25 cellular contexts compared by ENCODE assay signal in genomic region chrX:44474410-44474809, GRCh38.
DNase-seq lines count a peak whose midpoint lies in the region; FAIRE-seq and TF ChIP-seq lines count a peak whose summit lies in the region.
"Had no signal": no experiment of that assay in that cellular context is flagged by ENCODE, and none has a peak within 500 bp of the region (broad histone marks: within the 10 kb centered on the region; RNA-seq: fewer than 3 reads in every experiment).

No MANE protein-coding gene starts in this region.

- no peaks in the 10 kb centered on the region for H3K27me3 ChIP-seq in astrocyte (ENCODE audit: insufficient read depth, low read length)
- H3K27me3 ChIP-seq in smooth muscle cell (ENCODE audit: low read depth), result no peaks in the 10 kb centered on the region
- H3K27me3 ChIP-seq in SJCRH30, result no peaks in the 10 kb centered on the region
- H3K27me3 ChIP-seq: BLaER1 treated with 17β-estradiol and CSF1 and Interleukin-3, amounts not matched to agents 10 nM and 100 nM; sigmoid colon; suprapubic skin had no signal

- no peak overlapping the region for H3K4me3 ChIP-seq in AG09309 (ENCODE audit: control insufficient read depth, low read depth, low read length)
- H3K4me3 ChIP-seq in astrocyte (ENCODE audit: insufficient read depth, low read depth, low read length), result no peak overlapping the region
- no peak overlapping the region for H3K4me3 ChIP-seq in fibroblast of the aortic adventitia (ENCODE audit: low read depth, low read length)
- no peak overlapping the region for H3K4me3 ChIP-seq in smooth muscle cell
- H3K4me3 ChIP-seq in SJCRH30, result no peak overlapping the region
- H3K4me3 ChIP-seq: BLaER1 treated with 17β-estradiol and CSF1 and Interleukin-3, amounts not matched to agents 10 nM and 100 nM; heart right ventricle; K562; left ventricle myocardium inferior; sigmoid colon; suprapubic skin had no signal

- H3K4me2 ChIP-seq in astrocyte (ENCODE audit: low read length) (no peak overlapping the region), smooth muscle cell (no peak overlapping the region)
- H3K4me2 ChIP-seq: BLaER1 treated with 17β-estradiol and CSF1 and Interleukin-3, amounts not matched to agents 10 nM and 100 nM had no signal

- H3K36me3 Mint-ChIP-seq in HFFc6 (ENCODE audit: low read depth) (no peaks in the 10 kb centered on the region), astrocyte (ENCODE audit: low read depth, unreplicated experiment) (no peaks in the 10 kb centered on the region)
- H3K36me3 Mint-ChIP-seq: activated naive CD4-positive, alpha-beta T cell treated with anti-CD3 and anti-CD28 coated beads, Interleukin-2, amount 50 U/mL, for 24 hours had no signal

- H3K9ac ChIP-seq in astrocyte (ENCODE audit: low read length), result no peak overlapping the region
- H3K9ac ChIP-seq in smooth muscle cell (ENCODE audit: low read depth), result no peak overlapping the region
- H3K9ac ChIP-seq: BLaER1 treated with 17β-estradiol and CSF1 and Interleukin-3, amounts not matched to agents 10 nM and 100 nM; parathyroid adenoma had no signal

- H3F3A ChIP-seq in smooth muscle cell (ENCODE audit: low read depth), result no peaks in the 10 kb centered on the region

- no peak overlapping the region for H3K27ac Mint-ChIP-seq in HFFc6
- H3K27ac Mint-ChIP-seq in astrocyte (ENCODE audit: unreplicated experiment), result no peak overlapping the region
- H3K27ac Mint-ChIP-seq: activated naive CD4-positive, alpha-beta T cell treated with anti-CD3 and anti-CD28 coated beads, Interleukin-2, amount 50 U/mL, for 24 hours; H9; T-helper 17 cell had no signal

- H3K27me3 Mint-ChIP-seq in HFFc6 (ENCODE audit: insufficient read depth) (peaks cover 3% of the 10 kb centered on the region; the same call in 1 of the 2 replicates), astrocyte (ENCODE audit: low read depth, unreplicated experiment) (no peaks in the 10 kb centered on the region)
- H3K27me3 Mint-ChIP-seq: activated naive CD4-positive, alpha-beta T cell treated with anti-CD3 and anti-CD28 coated beads, Interleukin-2, amount 50 U/mL, for 24 hours; T-helper 17 cell had no signal

- WGBS in smooth muscle cell (ENCODE audit: low lambda C conversion rate), result 80% methylated on average over 2 of the region's 2 CpGs

- H2AFZ ChIP-seq in astrocyte (ENCODE audit: low read depth, low read length) (no peak overlapping the region), smooth muscle cell (ENCODE audit: low read depth) (no peak overlapping the region)
- H2AFZ ChIP-seq: parathyroid adenoma had no signal

- H3K4me1 Mint-ChIP-seq in HFFc6 (ENCODE audit: low read depth) (no peaks in the 10 kb centered on the region), astrocyte (ENCODE audit: low read depth, unreplicated experiment) (no peaks in the 10 kb centered on the region)
- H3K4me1 Mint-ChIP-seq: activated naive CD4-positive, alpha-beta T cell treated with anti-CD3 and anti-CD28 coated beads, Interleukin-2, amount 50 U/mL, for 24 hours had no signal

- no peaks in the 10 kb centered on the region for H3K79me2 ChIP-seq in astrocyte (ENCODE audit: insufficient read depth, low read length)
- no peaks in the 10 kb centered on the region for H3K79me2 ChIP-seq in smooth muscle cell (ENCODE audit: low read depth)
- H3K79me2 ChIP-seq: parathyroid adenoma had no signal

- H3K36me3 ChIP-seq in astrocyte (ENCODE audit: insufficient read depth, low read length) (no peaks in the 10 kb centered on the region), smooth muscle cell (ENCODE audit: low read depth) (no peaks in the 10 kb centered on the region), SJCRH30 (no peaks in the 10 kb centered on the region)
- H3K36me3 ChIP-seq: BLaER1 treated with 17β-estradiol and CSF1 and Interleukin-3, amounts not matched to agents 10 nM and 100 nM; heart right ventricle; left ventricle myocardium inferior; sigmoid colon; suprapubic skin had no signal

- FAIRE-seq in astrocyte (lab: Jason Lieb, UNC), result peak; percentile 56
- FAIRE-seq in GM19239 (lab: Jason Lieb, UNC), result no peak
- FAIRE-seq: A204.1, GM18507, K562 had no signal

- H3K9me3 ChIP-seq in astrocyte (ENCODE audit: insufficient read depth, low read depth, low read length) (no peaks in the 10 kb centered on the region), smooth muscle cell (replicated peaks; ENCODE audit: low read depth) (no peaks in the 10 kb centered on the region), SJCRH30 (replicated peaks) (no peaks in the 10 kb centered on the region)
- H3K9me3 ChIP-seq: BLaER1 treated with 17β-estradiol and CSF1 and Interleukin-3, amounts not matched to agents 10 nM and 100 nM; heart right ventricle; left ventricle myocardium inferior; sigmoid colon; suprapubic skin had no signal

- H3K4me3 Mint-ChIP-seq in HFFc6 (no peak overlapping the region), astrocyte (ENCODE audit: unreplicated experiment) (no peak overlapping the region)
- H3K4me3 Mint-ChIP-seq: activated naive CD4-positive, alpha-beta T cell treated with anti-CD3 and anti-CD28 coated beads, Interleukin-2, amount 50 U/mL, for 24 hours; H9; T-helper 17 cell had no signal

- H3K4me1 ChIP-seq in astrocyte (ENCODE audit: insufficient read depth, low read length) (no peaks in the 10 kb centered on the region), smooth muscle cell (ENCODE audit: low read depth) (no peaks in the 10 kb centered on the region), SJCRH30 (no peaks in the 10 kb centered on the region)
- H3K4me1 ChIP-seq: heart right ventricle, left ventricle myocardium inferior, parathyroid adenoma, sigmoid colon, suprapubic skin had no signal

- DNase-seq in AG09309 (ENCODE audit: low read depth) (peak; percentile 46), HFFc6 (peak; percentile 19), astrocyte (ENCODE audit: low read depth) (peak; percentile 6), fibroblast of the aortic adventitia (ENCODE audit: low read depth) (peak; percentile 23), GM19239 (ENCODE audit: insufficient read length, low spot score) (no peak), smooth muscle cell (lab: John Stamatoyannopoulos, UW; ENCODE audit: unreplicated experiment) (no peak), hippocampal formation (lab: John Stamatoyannopoulos, UW) (no peak), SJCRH30 (no peak)
- DNase-seq: effector memory CD4-positive, alpha-beta T cell; H9; heart right ventricle; left ventricle myocardium inferior; midbrain; NCI-H1092; NCI-H510A treated with DMSO at 0.1 percent for 48 hours; NK-92 treated with Interleukin-12 subunit alpha and Interleukin-12 subunit beta, amount 100 ng/mL, for 24 hours; sigmoid colon; T-helper 17 cell had no signal

- H3K9me3 Mint-ChIP-seq in HFFc6 (no peaks in the 10 kb centered on the region), astrocyte (ENCODE audit: unreplicated experiment) (no peaks in the 10 kb centered on the region)
- H3K9me3 Mint-ChIP-seq: activated naive CD4-positive, alpha-beta T cell treated with anti-CD3 and anti-CD28 coated beads, Interleukin-2, amount 50 U/mL, for 24 hours had no signal

- no peak overlapping the region for H3K27ac ChIP-seq in astrocyte (ENCODE audit: low read depth, low read length)
- H3K27ac ChIP-seq in smooth muscle cell (ENCODE audit: low read depth), result no peak overlapping the region
- H3K27ac ChIP-seq in SJCRH30, result no peak overlapping the region
- H3K27ac ChIP-seq: BLaER1 treated with 17β-estradiol and CSF1 and Interleukin-3, amounts not matched to agents 10 nM and 100 nM; heart right ventricle; left ventricle myocardium inferior; parathyroid adenoma; sigmoid colon; suprapubic skin had no signal

- H4K20me1 ChIP-seq in astrocyte (ENCODE audit: insufficient read depth, low read length) (no peaks in the 10 kb centered on the region), smooth muscle cell (ENCODE audit: low read depth) (no peaks in the 10 kb centered on the region)
- H4K20me1 ChIP-seq: BLaER1 treated with 17β-estradiol and CSF1 and Interleukin-3, amounts not matched to agents 10 nM and 100 nM had no signal

- TF ChIP-seq CTCF in AG09309 (IDR thresholded peaks at IDR 0.05; ENCODE audit: control insufficient read depth, insufficient read depth, low read depth, low read length, missing control alignments) (no peak), HFFc6 (IDR thresholded peaks at IDR 0.05) (no peak), astrocyte (IDR thresholded peaks at IDR 0.05; ENCODE audit: insufficient read depth, low read depth, low read length) (no peak), fibroblast of the aortic adventitia (IDR thresholded peaks at IDR 0.05; ENCODE audit: insufficient read depth, low read length) (no peak), smooth muscle cell (IDR thresholded peaks at IDR 0.05; ENCODE audit: borderline replicate concordance, insufficient read depth, poor library complexity, severe bottlenecking) (no peak)

Comparison
In these comparisons a context has a peak if more than half of its experiments do, and no peak if none do; other contexts are left out.
1. DNase-seq: peak in AG09309 (single experiment), HFFc6 (single experiment), astrocyte (single experiment) and fibroblast of the aortic adventitia (single experiment); none in GM19239 (single experiment), smooth muscle cell (single experiment), hippocampal formation (0 of 2) and SJCRH30 (0 of 2).